ENCODE assay signal across 8 cellular contexts in the genomic region with DNA sequence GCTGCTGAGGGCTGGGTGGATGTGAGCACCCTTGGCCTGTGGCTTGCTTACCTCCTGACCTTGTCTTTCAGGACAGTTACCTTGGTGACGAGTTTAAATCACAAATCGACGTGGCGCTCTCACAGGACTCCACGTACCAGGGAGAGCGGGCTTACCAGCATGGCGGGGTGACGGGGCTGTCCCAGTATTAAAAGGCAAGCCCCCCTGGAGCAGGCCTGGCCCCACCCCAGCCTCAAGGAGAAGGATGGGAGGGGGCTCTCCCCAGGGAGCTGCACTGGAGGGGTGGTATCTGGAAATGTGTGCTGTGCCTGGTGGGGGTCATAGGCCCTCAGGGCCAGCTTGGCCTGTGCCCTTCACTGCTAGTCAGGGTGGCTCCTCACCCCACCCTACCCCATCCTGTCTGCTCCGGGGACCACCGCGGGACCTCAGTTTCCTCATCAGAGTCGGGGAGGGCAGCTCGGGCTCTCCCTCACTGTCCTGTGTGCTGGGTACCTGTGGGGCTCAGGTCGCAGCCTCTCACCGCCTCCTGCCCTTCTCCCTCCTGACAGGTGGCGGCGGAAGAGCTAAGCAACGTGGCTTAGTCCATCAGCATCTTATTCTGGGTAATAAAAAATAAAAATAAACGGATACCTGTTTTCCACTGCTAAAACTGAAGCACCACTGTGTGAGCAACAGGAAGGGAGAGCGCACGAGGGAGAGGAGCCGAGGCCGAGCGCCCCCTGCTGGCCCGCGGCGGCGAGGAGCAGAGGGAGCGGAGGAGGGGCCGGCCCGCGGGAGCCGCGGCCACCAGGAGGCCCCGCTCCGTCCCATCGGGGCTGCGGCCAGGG. TPM values are rescaled to one million over a fixed set of nuclear protein-coding genes. Genes with fewer than 3 reads are reported as not detected.
DNase-seq lines count a peak whose midpoint lies in the region; ATAC-seq and TF ChIP-seq lines count a peak whose summit lies in the region.

No MANE protein-coding gene starts in this region.

- H3K79me2 ChIP-seq in Karpas-422 (ENCODE audit: low read length) = peaks cover 16% of the 10 kb centered on the region

- TF ChIP-seq CTCF in left lung (IDR thresholded peaks at IDR 0.05) = peak; percentile 95 to 99

- H3K4me1 ChIP-seq in Karpas-422 (ENCODE audit: low read length) (peaks cover 5% of the 10 kb centered on the region), left lung (peaks cover 0 to 22% of the 10 kb centered on the region in 2 donors)

- no peak overlapping the region for H3K4me2 ChIP-seq in Karpas-422 (ENCODE audit: low read depth, low read length, poor library complexity, severe bottlenecking)

- ATAC-seq in left lung (peak; percentile 91), GM21360 (IDR thresholded peaks at IDR 0.05; ENCODE audit: unreplicated experiment) (no peak)

- H3K4me3 ChIP-seq in Karpas-422 (ENCODE audit: low read length) = no peak overlapping the region
- no peak overlapping the region for H3K4me3 ChIP-seq in left lung

- H3K36me3 ChIP-seq in Karpas-422 (ENCODE audit: insufficient read depth, low read length) (peaks cover 30% of the 10 kb centered on the region), left lung (peaks cover 0 to 74% of the 10 kb centered on the region in 2 donors)

- no peaks in the 10 kb centered on the region for H3K9me2 ChIP-seq in Karpas-422 (replicated peaks; ENCODE audit: insufficient read depth, low read length)

- H3K9me3 ChIP-seq in Karpas-422 (ENCODE audit: low read length) = no peaks in the 10 kb centered on the region
- no peaks in the 10 kb centered on the region for H3K9me3 ChIP-seq in left lung

- intact Hi-C loops in left lung (cut with DNase I) = no loop called here

- peaks cover 21% of the 10 kb centered on the region; the same call in 1 of the 2 replicates for H4K20me1 ChIP-seq in Karpas-422 (ENCODE audit: insufficient read depth, low read depth, low read length)

- H3K27ac ChIP-seq in Karpas-422 (ENCODE audit: low read length) (no peak overlapping the region), left lung (no peak overlapping the region)

- no peaks in the 10 kb centered on the region for H3K27me3 ChIP-seq in Karpas-422 (ENCODE audit: low read length)
- H3K27me3 ChIP-seq in left lung = peaks cover 0 to 26% of the 10 kb centered on the region in 2 donors

- DNase-seq in ELF-1 (ENCODE audit: low read depth, low spot score) (peak; percentile 90), Karpas-422 (peak; percentile 91), cerebellar cortex (ENCODE audit: low spot score) (peak; percentile 67), left lung (peak in 1 of 2 donors; percentile 94), GF-D8 (lab: John Stamatoyannopoulos, UW) (no peak)
- DNase-seq in activated CD4-positive, alpha-beta T cell treated with anti-CD3 and anti-CD28 coated beads for 24 hours (ENCODE audit: low read depth in 2 of 2) = peak; percentile 54 to 60
- DNase-seq in stimulated activated CD4-positive, alpha-beta T cell treated with anti-CD3 and anti-CD28 coated beads, Interleukin-4, amount 100 ng/mL, for 48 hours (ENCODE audit: low read depth in 2 of 2) = peak; percentile 50 to 67

- no peak overlapping the region for H3K9ac ChIP-seq in Karpas-422 (ENCODE audit: low read length)

- no peak overlapping the region for H2AFZ ChIP-seq in Karpas-422 (ENCODE audit: low read length)

RNA-seq across cellular contexts. Expression of a gene that starts 29.8 kb away (rescaled TPM):
- total RNA-seq in Karpas-422 (2014; rRNA removed; shearing (Covaris generic); ENCODE audit: low replicate concordance) = not detected in 2 replicates
- under 1 TPM; 0.20 to 0.24 TPM for total RNA-seq in left lung

RNA-seq across cellular contexts. Expression of a gene that starts 34.4 kb away (rescaled TPM):
- 30.6 and 85.5 TPM in 2 replicates for total RNA-seq in Karpas-422 (2014; rRNA removed; shearing (Covaris generic); ENCODE audit: low replicate concordance)
- 10 to 100 TPM; 66.9 to 80.9 TPM for total RNA-seq in left lung

RNA-seq across cellular contexts. Expression of a gene that starts 53.0 kb away (rescaled TPM):
- 145 and 153 TPM in 2 replicates for total RNA-seq in Karpas-422 (2014; rRNA removed; shearing (Covaris generic); ENCODE audit: low replicate concordance)
- total RNA-seq in left lung = 100 to 1,000 TPM; 196 to 226 TPM

RNA-seq across cellular contexts. Expression of a gene that starts 53.3 kb away (rescaled TPM):
- 49.3 and 74.5 TPM in 2 replicates for total RNA-seq in Karpas-422 (2014; rRNA removed; shearing (Covaris generic); ENCODE audit: low replicate concordance)
- 10 to 100 TPM; 33.5 to 40.7 TPM for total RNA-seq in left lung
